In genomic region chr7:155412416-155413253, GRCh38 we compare ENCODE assay signal across 8 cellular contexts. TPM values are rescaled to one million over a fixed set of nuclear protein-coding genes. Genes with fewer than 3 reads are reported as not detected.
DNase-seq lines count a peak whose midpoint lies in the region; ATAC-seq, FAIRE-seq and TF ChIP-seq lines count a peak whose summit lies in the region.

No MANE protein-coding gene starts in this region.

- H3K9me3 Mint-ChIP-seq in H9 (peaks cover 2 to 9% of the 10 kb centered on the region in 2 experiments; a peak in 3 of 5 replicates), neural progenitor cell (peaks cover 2% of the 10 kb centered on the region)
- no peaks in the 10 kb centered on the region for H3K9me3 Mint-ChIP-seq in activated CD4-positive, alpha-beta T cell treated with anti-CD3 and anti-CD28 coated beads for 36 hours (ENCODE audit: low read depth)

- H3K36me3 ChIP-seq in MG63 (no peaks in the 10 kb centered on the region), endothelial cell of umbilical vein (ENCODE audit: control insufficient read depth in 2 of 2, extremely low read depth in 1 of 2, insufficient read depth in 2 of 2, low read length in 2 of 2) (no peaks in the 10 kb centered on the region), neural progenitor cell (no peaks in the 10 kb centered on the region)
- no peaks in the 10 kb centered on the region for H3K36me3 ChIP-seq in effector memory CD4-positive, alpha-beta T cell (ENCODE audit: control insufficient read depth, insufficient read depth, low read length)

- no peak overlapping the region for H2BK20ac ChIP-seq in H9 (ENCODE audit: low read depth, low read length, poor library complexity, severe bottlenecking)

- H3K27me3 Mint-ChIP-seq in H9 (ENCODE audit: low read depth) (peaks cover 73% of the 10 kb centered on the region), neural progenitor cell (ENCODE audit: insufficient read depth, low read depth) (peaks cover 21% of the 10 kb centered on the region)
- peaks cover 14% of the 10 kb centered on the region for H3K27me3 Mint-ChIP-seq in activated CD4-positive, alpha-beta T cell treated with anti-CD3 and anti-CD28 coated beads for 36 hours

- H4K5ac ChIP-seq in H9 (ENCODE audit: insufficient read length, low read depth, low read length): no peak overlapping the region

- ATAC-seq in activated CD4-positive, alpha-beta T cell treated with anti-CD3 and anti-CD28 coated beads for 36 hours: peak; percentile 87

- H3K4me1 Mint-ChIP-seq in H9 (peaks cover 12 to 16% of the 10 kb centered on the region in 2 experiments), neural progenitor cell (peaks cover 19% of the 10 kb centered on the region)
- no peaks in the 10 kb centered on the region for H3K4me1 Mint-ChIP-seq in activated CD4-positive, alpha-beta T cell treated with anti-CD3 and anti-CD28 coated beads for 36 hours

- H4K8ac ChIP-seq in H9 (replicated peaks; ENCODE audit: insufficient read length, low read depth, low read length): no peak overlapping the region

- H3K36me3 Mint-ChIP-seq in H9 (ENCODE audit: insufficient read depth in 1 of 3, low read depth in 3 of 3) (0 out of 7 replicates have a peak, but pooled peaks cover 0 to 1% (median 0%) of the 10 kb centered on the region in 3 experiments), neural progenitor cell (no peaks in the 10 kb centered on the region)
- H3K36me3 Mint-ChIP-seq in activated CD4-positive, alpha-beta T cell treated with anti-CD3 and anti-CD28 coated beads for 36 hours (ENCODE audit: low read depth): no peaks in the 10 kb centered on the region

- no peaks in the 10 kb centered on the region for H3F3A ChIP-seq in neural progenitor cell (ENCODE audit: low read depth)

- intact Hi-C loops in activated CD4-positive, alpha-beta T cell treated with anti-CD3 and anti-CD28 coated beads for 36 hours (cut with DNase I, micrococcal nuclease): loop anchor here in 1 of 2 experiments (1.0 kb wide), 2 partner anchors 122 to 356 kb away; no protein-coding TSS in a partner anchor
- intact Hi-C loops in endothelial cell of umbilical vein (cut with micrococcal nuclease): loop anchor here (5.0 kb wide), 1 partner anchor 120 kb away; no protein-coding TSS in a partner anchor

- H2BK5ac ChIP-seq in H9 (ENCODE audit: insufficient read length, low read length): no peak overlapping the region

- H4K91ac ChIP-seq in H9 (ENCODE audit: insufficient read length, low read depth, low read length): no peak overlapping the region

- H3K4ac ChIP-seq in H9 (ENCODE audit: low read depth, low read length): no peak overlapping the region

- H3K9me3 ChIP-seq in H9 (ENCODE audit: control insufficient read depth, low read depth, low read length) (no peaks in the 10 kb centered on the region), MG63 (no peaks in the 10 kb centered on the region), endothelial cell of umbilical vein (replicated peaks; ENCODE audit: control insufficient read depth, insufficient read depth, low read length) (no peaks in the 10 kb centered on the region), neural progenitor cell (ENCODE audit: low read depth) (no peaks in the 10 kb centered on the region)
- H3K9me3 ChIP-seq in effector memory CD4-positive, alpha-beta T cell (ENCODE audit: control insufficient read depth, low read length): no peaks in the 10 kb centered on the region

- no peak overlapping the region for H3K23ac ChIP-seq in H9 (ENCODE audit: insufficient read length, low read depth, low read length)

- DNase-seq in activated gamma-delta T cell treated with Interleukin-2 at 50 U/mL for 16 hours (peak; percentile 21), activated gamma-delta T cell (lab: John Stamatoyannopoulos, UW) (no peak), H9 (peak; percentile 79), MG63 (peak; percentile 39), endothelial cell of umbilical vein (ENCODE audit: low read depth, low spot score) (peak; percentile 23), neural progenitor cell (ENCODE audit: low spot score) (peak; percentile 87)
- DNase-seq in activated CD4-positive, alpha-beta T cell treated with anti-CD3 and anti-CD28 coated beads for 36 hours: peak; percentile 77
- DNase-seq in effector memory CD4-positive, alpha-beta T cell: no peak

- dilution Hi-C loops in endothelial cell of umbilical vein (cut with MboI; ENCODE audit: extremely low pct_ligation_motif_present, low sequenced_read_pairs): no loop called here

- no peak for TF ChIP-seq POLR2A in endothelial cell of umbilical vein (IDR thresholded peaks at IDR 0.05; ENCODE audit: low read depth, low read length)

- no peaks in the 10 kb centered on the region for H3K23me2 ChIP-seq in H9 (ENCODE audit: insufficient read length, low read depth, low read length, poor library complexity, severe bottlenecking)

- H2AK5ac ChIP-seq in H9 (ENCODE audit: insufficient read length, low read length): no peak overlapping the region

- no peaks in the 10 kb centered on the region; the same call in 1 of the 2 replicates for H3K4me1 ChIP-seq in H9 (ENCODE audit: insufficient read depth, low read length)
- no peaks in the 10 kb centered on the region for H3K4me1 ChIP-seq in endothelial cell of umbilical vein (ENCODE audit: control insufficient read depth, extremely low read depth, insufficient read depth, low read length)
- no peaks in the 10 kb centered on the region for H3K4me1 ChIP-seq in neural progenitor cell
- no peaks in the 10 kb centered on the region for H3K4me1 ChIP-seq in effector memory CD4-positive, alpha-beta T cell (ENCODE audit: control insufficient read depth, insufficient read depth, low read length, poor library complexity, severe bottlenecking)

- no peak overlapping the region for H3K18ac ChIP-seq in H9 (ENCODE audit: insufficient read length, low read depth, low read length)

- H3K4me2 ChIP-seq in H9 (ENCODE audit: insufficient read depth, insufficient read length, low read length): no peak overlapping the region
- no peak overlapping the region for H3K4me2 ChIP-seq in endothelial cell of umbilical vein (ENCODE audit: insufficient read depth, low read length)
- no peak overlapping the region for H3K4me2 ChIP-seq in neural progenitor cell

- H4K20me1 ChIP-seq in H9 (ENCODE audit: control insufficient read depth, insufficient read depth, insufficient read length): peaks cover 3% of the 10 kb centered on the region
- no peaks in the 10 kb centered on the region for H4K20me1 ChIP-seq in endothelial cell of umbilical vein (replicated peaks; ENCODE audit: control insufficient read depth, extremely low read depth, insufficient read depth, low read length)
- H4K20me1 ChIP-seq in neural progenitor cell (ENCODE audit: low read depth): peaks cover 4% of the 10 kb centered on the region

- no peak overlapping the region for H3K56ac ChIP-seq in H9 (ENCODE audit: insufficient read length, low read depth, low read length)

- H3K9ac ChIP-seq in H9 (ENCODE audit: extremely low read depth, insufficient read length, low read length) (no peak overlapping the region), endothelial cell of umbilical vein (replicated peaks; ENCODE audit: extremely low read depth, insufficient read depth, low read length) (no peak overlapping the region), neural progenitor cell (no peak overlapping the region)

- H3K4me3 Mint-ChIP-seq in H9 (no peak overlapping the region), neural progenitor cell (no peak overlapping the region)
- H3K4me3 Mint-ChIP-seq in activated CD4-positive, alpha-beta T cell treated with anti-CD3 and anti-CD28 coated beads for 36 hours: no peak overlapping the region

- no peak overlapping the region for H3K27ac ChIP-seq in H9 (ENCODE audit: insufficient read length, low read depth, low read length)
- H3K27ac ChIP-seq in endothelial cell of umbilical vein (ENCODE audit: insufficient read depth, low read depth, low read length): no peak overlapping the region
- H3K27ac ChIP-seq in neural progenitor cell: no peak overlapping the region
- H3K27ac ChIP-seq in effector memory CD4-positive, alpha-beta T cell (ENCODE audit: insufficient read depth, low read length, poor library complexity, severe bottlenecking): no peak overlapping the region

- H3K27me3 ChIP-seq in H9 (ENCODE audit: insufficient read depth, low read length) (no peaks in the 10 kb centered on the region), MG63 (no peaks in the 10 kb centered on the region), endothelial cell of umbilical vein (ENCODE audit: control insufficient read depth in 2 of 2, insufficient read depth in 2 of 2, low read length in 2 of 2) (no peaks in the 10 kb centered on the region), neural progenitor cell (peaks cover 70% of the 10 kb centered on the region)
- H3K27me3 ChIP-seq in effector memory CD4-positive, alpha-beta T cell (replicated peaks; ENCODE audit: control insufficient read depth, insufficient read depth, low read length, poor library complexity, severe bottlenecking): no peaks in the 10 kb centered on the region

- H2AFZ ChIP-seq in H9 (ENCODE audit: low read length): no peak overlapping the region
- no peak overlapping the region for H2AFZ ChIP-seq in endothelial cell of umbilical vein (ENCODE audit: low read depth, low read length)
- no peak overlapping the region for H2AFZ ChIP-seq in neural progenitor cell (replicated peaks)

- no peaks in the 10 kb centered on the region for H3K79me1 ChIP-seq in H9 (ENCODE audit: insufficient read depth, low read depth, low read length, poor library complexity, severe bottlenecking)

- H2BK120ac ChIP-seq in H9 (ENCODE audit: low read depth, low read length, poor library complexity, severe bottlenecking): no peak overlapping the region

- FAIRE-seq in endothelial cell of umbilical vein (lab: Jason Lieb, UNC): no peak

- CTCF ChIA-PET in activated CD4-positive, alpha-beta T cell treated with anti-CD3 and anti-CD28 coated beads for 36 hours (lab: Charles Lee): interaction anchor here (0.6 to 1.5 kb wide), 3 partner anchors 9 to 239 kb away, joined by 3 read pairs; no protein-coding TSS in a partner anchor
- CTCF ChIA-PET in endothelial cell of umbilical vein (lab: Charles Lee): interaction anchor here (1.3 to 1.7 kb wide), 2 partner anchors 13 to 32 kb away, joined by 3 to 4 read pairs; no protein-coding TSS in a partner anchor

- H3K79me2 ChIP-seq in H9 (ENCODE audit: insufficient read depth, low read length) (no peaks in the 10 kb centered on the region), endothelial cell of umbilical vein (ENCODE audit: control insufficient read depth, insufficient read depth, low read length) (no peaks in the 10 kb centered on the region), neural progenitor cell (ENCODE audit: low read depth) (no peaks in the 10 kb centered on the region)

- BruUV-seq in endothelial cell of umbilical vein (replicated peaks; lab: Mats Ljungman, UMichigan): no TSS peak

- no peak overlapping the region for H3K14ac ChIP-seq in H9 (ENCODE audit: insufficient read depth, low read length)

- H3K4me3 ChIP-seq in MG63: no peak overlapping the region
- H3K4me3 ChIP-seq in endothelial cell of umbilical vein (replicated peaks in 1 of 3; ENCODE audit: insufficient read depth in 1 of 3, low read depth in 1 of 3, low read length in 3 of 3): no peak overlapping the region
- H3K4me3 ChIP-seq in neural progenitor cell: no peak overlapping the region
- no peak overlapping the region for H3K4me3 ChIP-seq in effector memory CD4-positive, alpha-beta T cell (ENCODE audit: insufficient read depth, low read depth, low read length, poor library complexity, severe bottlenecking)

- peak; percentile 89 for TF ChIP-seq CTCF in H9 (conservative IDR thresholded peaks at IDR 0.05)
- TF ChIP-seq CTCF in endothelial cell of umbilical vein (IDR thresholded peaks at IDR 0.05; ENCODE audit: extremely low read depth in 1 of 2, insufficient read depth in 1 of 2, low read depth in 1 of 2, low read length in 2 of 2): peak; percentile 50 to 72
- TF ChIP-seq CTCF in neural progenitor cell (IDR thresholded peaks at IDR 0.05): peak; percentile 84

- WGBS in H9 (ENCODE audit: extremely low coverage, insufficient read length, low lambda C conversion rate): no CpG with 5 or more reads among the region's 25 CpGs

- H2BK12ac ChIP-seq in H9 (ENCODE audit: insufficient read length, low read depth, low read length): no peak overlapping the region

- no peak overlapping the region for H3K27ac Mint-ChIP-seq in H9
- no peak overlapping the region for H3K27ac Mint-ChIP-seq in activated CD4-positive, alpha-beta T cell treated with anti-CD3 and anti-CD28 coated beads for 36 hours
- H3K27ac Mint-ChIP-seq in neural progenitor cell: peak overlapping the region; percentile 72

- H3K9me1 ChIP-seq in endothelial cell of umbilical vein (replicated peaks; ENCODE audit: control insufficient read depth, extremely low read depth, insufficient read depth, low read length): no peaks in the 10 kb centered on the region

- POLR2A ChIA-PET in activated CD4-positive, alpha-beta T cell treated with anti-CD3 and anti-CD28 coated beads for 36 hours (lab: Charles Lee): no interaction called here
- POLR2A ChIA-PET in endothelial cell of umbilical vein (lab: Charles Lee): no interaction called here

- H2BK15ac ChIP-seq in H9 (ENCODE audit: low read depth, low read length): no peak overlapping the region

- H3T11ph ChIP-seq in H9 (ENCODE audit: low read length): no peak overlapping the region

RNA-seq across cellular contexts. Expression of gene EN2, which starts 45.3 kb away (rescaled TPM):
- total RNA-seq in H9 (2021): 0.07 and 0.15 TPM in 2 replicates
- 1.6 and 1.7 TPM in 2 replicates for total RNA-seq in MG63 (2014; rRNA removed; shearing (Covaris generic); ENCODE audit: low replicate concordance)
- total RNA-seq in activated CD4-positive, alpha-beta T cell treated with anti-CD3 and anti-CD28 coated beads for 36 hours: not detected
- total RNA-seq in endothelial cell of umbilical vein: not detected in 2 replicates
- not detected in 2 replicates for polyA plus RNA-seq in endothelial cell of umbilical vein
- not detected in 2 replicates for polyA plus RNA-seq in endothelial cell of umbilical vein (2011; cell fraction: cytosol; rRNA removed)
- not detected in 2 replicates for polyA plus RNA-seq in endothelial cell of umbilical vein (2011; cell fraction: nucleus; rRNA removed)
- not detected in 2 replicates for polyA plus RNA-seq in endothelial cell of umbilical vein (2012)
- polyA minus RNA-seq in endothelial cell of umbilical vein: not detected in 2 replicates
- polyA minus RNA-seq in endothelial cell of umbilical vein (2011; cell fraction: cytosol; rRNA and poly(A)+ RNA removed): not detected
- not detected in 2 replicates for polyA minus RNA-seq in endothelial cell of umbilical vein (2011; cell fraction: nucleus; rRNA and poly(A)+ RNA removed)
- not detected in 2 replicates for total RNA-seq in neural progenitor cell (ENCODE audit: low replicate concordance)

Comparison
In these comparisons a context has a peak if more than half of its experiments do, and no peak if none do; other contexts are left out.
1. DNase-seq: peak in activated gamma-delta T cell treated with Interleukin-2 at 50 U/mL for 16 hours (single experiment), H9 (single experiment), MG63 (single experiment), activated CD4-positive, alpha-beta T cell treated with anti-CD3 and anti-CD28 coated beads for 36 hours (single experiment), endothelial cell of umbilical vein (single experiment) and neural progenitor cell (single experiment); none in activated gamma-delta T cell (single experiment) and effector memory CD4-positive, alpha-beta T cell (0 of 3).
2. Peak in every context shown above with its lines, with median percentiles within 50 percentile points of each other: CTCF ChIP-seq.